1 cellular context compared by ENCODE assay signal in the genomic region with DNA sequence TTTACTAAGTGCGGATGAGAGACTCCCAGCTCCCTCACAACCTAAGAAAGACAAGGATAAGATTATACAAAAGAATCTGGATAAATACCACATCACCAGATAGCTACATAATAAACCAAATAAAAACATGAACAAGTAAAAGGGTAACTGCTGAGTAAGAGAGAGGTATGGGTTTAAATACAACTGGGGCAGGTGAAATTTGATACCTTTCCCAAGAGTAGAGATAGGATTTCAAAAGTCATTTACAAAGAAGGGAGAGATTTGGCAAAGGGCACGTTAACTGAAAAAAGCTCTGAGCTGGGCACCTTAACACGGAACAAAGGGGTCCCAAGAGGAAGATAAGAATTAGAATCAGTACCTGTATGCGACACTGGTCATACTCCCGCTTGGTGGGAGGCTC.
TF ChIP-seq lines count a peak whose summit lies in the region.

No MANE protein-coding gene starts in this region.

TF ChIP-seq in K562, 482 proteins besides CTCF, POLR2A, EP300 and RAD21:
- no peak for TF ChIP-seq ESRRB (CRISPR knock-in tag; IDR thresholded peaks at IDR 0.05; ENCODE audit: borderline replicate concordance)
- TF ChIP-seq, protein P1, sequence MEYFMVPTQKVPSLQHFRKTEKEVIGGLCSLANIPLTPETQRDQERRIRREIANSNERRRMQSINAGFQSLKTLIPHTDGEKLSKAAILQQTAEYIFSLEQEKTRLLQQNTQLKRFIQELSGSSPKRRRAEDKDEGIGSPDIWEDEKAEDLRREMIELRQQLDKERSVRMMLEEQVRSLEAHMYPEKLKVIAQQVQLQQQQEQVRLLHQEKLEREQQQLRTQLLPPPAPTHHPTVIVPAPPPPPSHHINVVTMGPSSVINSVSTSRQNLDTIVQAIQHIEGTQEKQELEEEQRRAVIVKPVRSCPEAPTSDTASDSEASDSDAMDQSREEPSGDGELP (CRISPR knock-in tag; IDR thresholded peaks at IDR 0.05; ENCODE audit: borderline replicate concordance): peak; percentile 5; the same call in 1 of the 2 replicates
